Comparison of ENCODE assay signal across 8 cellular contexts in the genomic region with DNA sequence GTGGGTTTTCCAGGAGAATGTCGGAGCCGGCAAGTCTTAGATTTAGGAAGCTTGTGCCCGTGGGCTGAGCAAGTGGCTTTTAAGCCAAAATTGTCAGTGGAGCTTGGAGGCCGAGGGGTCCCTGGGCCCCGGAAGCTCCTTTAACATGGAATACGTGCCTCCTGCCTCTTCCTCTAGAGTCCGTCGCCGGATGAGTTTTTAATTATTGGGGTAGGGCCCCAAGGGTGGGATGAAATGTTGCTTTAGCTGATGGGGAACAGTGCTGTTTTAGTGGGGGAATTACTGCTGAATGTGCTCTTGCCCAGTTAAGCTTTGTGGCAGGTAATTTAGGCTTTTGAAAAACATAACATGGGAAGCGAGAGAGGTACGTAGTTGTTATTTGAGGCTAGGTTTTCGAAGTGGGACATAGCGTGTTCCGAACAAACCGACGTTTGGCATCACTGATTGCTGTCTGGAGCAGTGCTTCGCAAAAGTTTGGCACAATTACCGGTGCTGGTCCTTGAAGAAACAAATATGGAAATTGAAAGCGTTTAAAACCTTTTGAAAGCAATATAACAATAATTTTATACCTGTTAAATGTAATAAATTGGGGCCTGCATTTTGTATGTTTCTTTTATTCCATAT. TPM values are rescaled to one million over a fixed set of nuclear protein-coding genes. Genes with fewer than 3 reads are reported as not detected.
DNase-seq lines count a peak whose midpoint lies in the region; ATAC-seq lines count a peak whose summit lies in the region.

No MANE protein-coding gene starts in this region.

- peak; percentile 31 for DNase-seq in NCI-H1092 (lab: John Stamatoyannopoulos, UW)
- DNase-seq in NCI-H1092 treated with DMSO at 0.1 percent for 48 hours (lab: John Stamatoyannopoulos, UW), result no peak
- peak; percentile 38 for DNase-seq in NCI-H69 (lab: John Stamatoyannopoulos, UW)
- DNase-seq in UCSD-AML1 (lab: John Stamatoyannopoulos, UW; ENCODE audit: unreplicated experiment), result no peak
- no peak for DNase-seq in stimulated activated CD4-positive, alpha-beta T cell treated with anti-CD3 and anti-CD28 coated beads, Interleukin-4, amount 100 ng/mL, for 4 hours

- H3K27me3 ChIP-seq in ectodermal cell (ENCODE audit: control insufficient read depth, insufficient read depth, low read length, poor library complexity, severe bottlenecking) (no peaks in the 10 kb centered on the region), muscle layer of colon (ENCODE audit: control insufficient read depth in 1 of 2, insufficient read depth in 2 of 2, low read length in 2 of 2) (no peaks in the 10 kb centered on the region)

- peak overlapping the region; percentile 90 for H3K9ac ChIP-seq in muscle layer of colon (ENCODE audit: low read length)

- no peak for ATAC-seq in HG03095 (IDR thresholded peaks at IDR 0.05; ENCODE audit: unreplicated experiment)

- H3K27ac ChIP-seq in ectodermal cell (ENCODE audit: insufficient read depth, low read depth, low read length, poor library complexity, severe bottlenecking) (peak overlapping the region; percentile 88), muscle layer of colon (ENCODE audit: low read depth, low read length) (peak overlapping the region; percentile 99)

- H3K36me3 ChIP-seq in ectodermal cell (ENCODE audit: control insufficient read depth, insufficient read depth, low read length) (peaks cover 21% of the 10 kb centered on the region), muscle layer of colon (ENCODE audit: insufficient read depth, low read length) (peaks cover 37% of the 10 kb centered on the region)

- H3K9me3 ChIP-seq in ectodermal cell (ENCODE audit: control insufficient read depth, low read length) (no peaks in the 10 kb centered on the region), muscle layer of colon (ENCODE audit: low read length) (no peaks in the 10 kb centered on the region)

- H3K4me3 ChIP-seq in ectodermal cell (ENCODE audit: insufficient read depth, low read depth, low read length), result peak overlapping the region; percentile 88
- H3K4me3 ChIP-seq in muscle layer of colon (ENCODE audit: low read depth in 1 of 2, low read length in 2 of 2), result peak overlapping the region; percentile 96 to 97

- WGBS in ectodermal cell, 2 experiments, result 1 to 2% methylated on average over 18 of the region's 19 CpGs

- H3K4me1 ChIP-seq in ectodermal cell (ENCODE audit: control insufficient read depth, insufficient read depth, low read length) (no peaks in the 10 kb centered on the region), muscle layer of colon (ENCODE audit: insufficient read depth, low read length) (peaks cover 36% of the 10 kb centered on the region)

RNA-seq across cellular contexts. Expression of a gene that starts 0.8 kb away (rescaled TPM):
- 2,624 TPM for polyA plus RNA-seq in ectodermal cell (2013, experiment 1 of 4)
- polyA plus RNA-seq in ectodermal cell (2013, experiment 2 of 4), result 2,789 TPM
- 3,044 TPM for polyA plus RNA-seq in ectodermal cell (2013, experiment 3 of 4)
- 3,506 TPM for polyA plus RNA-seq in ectodermal cell (2013, experiment 4 of 4)

RNA-seq across cellular contexts. Expression of a gene that starts 47.7 kb away (rescaled TPM):
- 10.9 TPM for polyA plus RNA-seq in ectodermal cell (2013, experiment 1 of 4)
- polyA plus RNA-seq in ectodermal cell (2013, experiment 2 of 4), result 11.5 TPM
- polyA plus RNA-seq in ectodermal cell (2013, experiment 3 of 4), result 9.0 TPM
- polyA plus RNA-seq in ectodermal cell (2013, experiment 4 of 4), result 11.4 TPM

Comparison
In these comparisons a context has a peak if more than half of its experiments do, and no peak if none do; other contexts are left out.
1. DNase-seq: peak in NCI-H1092 (single experiment) and NCI-H69 (single experiment); none in NCI-H1092 treated with DMSO at 0.1 percent for 48 hours (single experiment), UCSD-AML1 (single experiment) and stimulated activated CD4-positive, alpha-beta T cell treated with anti-CD3 and anti-CD28 coated beads, Interleukin-4, amount 100 ng/mL, for 4 hours (0 of 2).